ENCODE assay signal across 22 cellular contexts in genomic region chr1:10407201-10407600, GRCh38. TPM values are rescaled to one million over a fixed set of nuclear protein-coding genes. Genes with fewer than 3 reads are reported as not detected.
DNase-seq lines count a peak whose midpoint lies in the region; ATAC-seq, FAIRE-seq and TF ChIP-seq lines count a peak whose summit lies in the region.
"Had no signal": no experiment of that assay in that cellular context is flagged by ENCODE, and none has a peak within 500 bp of the region (broad histone marks: within the 10 kb centered on the region; RNA-seq: fewer than 3 reads in every experiment).

No MANE protein-coding gene starts in this region.

- no peak overlapping the region for H3K4me2 ChIP-seq in K562 (ENCODE audit: insufficient read depth, low read length)

- FAIRE-seq in K562 (lab: Jason Lieb, UNC): no peak
- FAIRE-seq: A204.1, GM12892, GM18507 had no signal

- H3K36me3 Mint-ChIP-seq in nephron progenitor cell (ENCODE audit: low read depth): peaks cover 76% of the 10 kb centered on the region

- intact Hi-C loops in K562 (cut with micrococcal nuclease) (no loop called here), thyroid gland (cut with DNase I) (no loop called here)

- in situ Hi-C loops in K562 (cut with MboI): no loop called here

- no peak for TF ChIP-seq EP300 in K562 (IDR thresholded peaks at IDR 0.05; ENCODE audit: low read length)

- H3K9ac ChIP-seq in K562 (ENCODE audit: insufficient read depth in 1 of 2, low read depth in 2 of 2, low read length in 2 of 2): no peak overlapping the region

- no peaks in the 10 kb centered on the region for H3K4me1 ChIP-seq in HEK293 (ENCODE audit: control insufficient read depth, insufficient read depth, low read length)
- peaks cover 0 to 3% of the 10 kb centered on the region in 2 experiments; a peak in 3 of 5 replicates for H3K4me1 ChIP-seq in K562 (replicated peaks in 1 of 2; ENCODE audit: control insufficient read depth in 2 of 2, insufficient read depth in 2 of 2, low read length in 2 of 2)
- no peaks in the 10 kb centered on the region for H3K4me1 ChIP-seq in thyroid gland
- H3K4me1 ChIP-seq: HAP-1 had no signal

- H3K27me3 ChIP-seq in K562 (ENCODE audit: control insufficient read depth in 2 of 2, insufficient read depth in 2 of 2, low read length in 2 of 2) (no peaks in the 10 kb centered on the region), thyroid gland (no peaks in the 10 kb centered on the region)

- TF ChIP-seq POLR2A in K562 (conservative IDR thresholded peaks at IDR 0.05) (0 out of 2 replicates have a peak, but pooled peaks have one; percentile 57), thyroid gland (IDR thresholded peaks at IDR 0.05) (no peak)

- CTCF ChIA-PET in HEK293 (lab: Yijun Ruan, JAX) (interaction anchor here (0.6 to 0.7 kb wide), 2 partner anchors 70 to 883 kb away, joined by 3 read pairs; no protein-coding TSS in a partner anchor), K562 (lab: Yijun Ruan, JAX; ENCODE audit: low intra/inter-chr PET ratio) (no interaction called here)

- DNase-seq in K562 (ENCODE audit: extremely low read depth in 1 of 4, low spot score in 3 of 4) (no peak), nephron progenitor cell (no peak), mucosa of gallbladder (ENCODE audit: low spot score) (no peak), thyroid gland (no peak), T1000 (lab: John Stamatoyannopoulos, UW) (no peak)
- DNase-seq: AML-193; CD4-positive, alpha-beta memory T cell; DMS153; DMS79; GDM1; IMR-90; KBM-7 had no signal

- H3K9me3 ChIP-seq in HEK293 (ENCODE audit: control insufficient read depth, insufficient read depth, low read depth, low read length): no peaks in the 10 kb centered on the region
- no peaks in the 10 kb centered on the region for H3K9me3 ChIP-seq in K562 (replicated peaks; ENCODE audit: control insufficient read depth, insufficient read depth, low read depth, low read length)
- H3K9me3 ChIP-seq in thyroid gland: no peaks in the 10 kb centered on the region
- H3K9me3 ChIP-seq: HAP-1 had no signal

- H3K36me3 ChIP-seq in HEK293 (ENCODE audit: control insufficient read depth in 2 of 2, insufficient read depth in 1 of 2, low read length in 2 of 2): peaks cover 54 to 99% of the 10 kb centered on the region in 2 experiments
- H3K36me3 ChIP-seq in K562 (ENCODE audit: control insufficient read depth, insufficient read depth, low read length): peaks cover 99% of the 10 kb centered on the region
- peaks cover 68 to 87% of the 10 kb centered on the region in 2 donors for H3K36me3 ChIP-seq in thyroid gland

- POLR2A ChIA-PET in HEK293 (lab: Yijun Ruan, JAX) (interaction anchor here (0.6 kb wide), 1 partner anchor 13 kb away, joined by 4 read pairs; no protein-coding TSS in a partner anchor), K562 (lab: Yijun Ruan, JAX) (interaction anchor here (1.1 to 3.6 kb wide), 4 partner anchors 8 to 88 kb away, joined by 3 to 27 read pairs (median 5); partner anchors contain the start of gene PGD)

- no peak overlapping the region for H2AFZ ChIP-seq in K562 (ENCODE audit: low read depth, low read length)

- H3K4me3 Mint-ChIP-seq in nephron progenitor cell: no peak overlapping the region
- H3K4me3 Mint-ChIP-seq: CD4-positive, alpha-beta memory T cell had no signal

- H3K79me2 ChIP-seq in K562 (ENCODE audit: control insufficient read depth, insufficient read depth, low read length): peaks cover 11% of the 10 kb centered on the region

- H3K9me1 ChIP-seq in K562 (ENCODE audit: control insufficient read depth, insufficient read depth, low read length): no peaks in the 10 kb centered on the region

- no peaks in the 10 kb centered on the region for H3K4me1 Mint-ChIP-seq in nephron progenitor cell
- H3K4me1 Mint-ChIP-seq: CD4-positive, alpha-beta memory T cell had no signal

- no peak for TF ChIP-seq CTCF in HEK293 (tag by site-specific recombination; IDR thresholded peaks at IDR 0.05)
- no peak for TF ChIP-seq CTCF in K562 (IDR thresholded peaks at IDR 0.05 in 2 of 3, conservative IDR thresholded peaks at IDR 0.05 in 1 of 3; ENCODE audit: insufficient read depth in 2 of 3, low read depth in 1 of 3, low read length in 3 of 3)
- TF ChIP-seq CTCF in nephron progenitor cell (IDR thresholded peaks at IDR 0.05): no peak
- TF ChIP-seq CTCF in thyroid gland (IDR thresholded peaks at IDR 0.05): no peak

- WGBS in K562 (ENCODE audit: insufficient coverage, low coverage, missing lambda C conversion rate): 89% methylated on average over 2 of the region's 2 CpGs
- 92 to 100% methylated on average over 1 to 2 of the region's 2 CpGs for WGBS in thyroid gland, 2 donors

- ATAC-seq in K562 (no peak), HG02981 (IDR thresholded peaks at IDR 0.05; ENCODE audit: unreplicated experiment) (no peak)

- no peaks in the 10 kb centered on the region for H3K27me3 Mint-ChIP-seq in nephron progenitor cell (ENCODE audit: low read depth, poor library complexity)
- H3K27me3 Mint-ChIP-seq: CD4-positive, alpha-beta memory T cell had no signal

- H3K27ac ChIP-seq in HEK293 (ENCODE audit: extremely low read depth, low read depth, low read length): no peak overlapping the region
- no peak overlapping the region for H3K27ac ChIP-seq in K562 (ENCODE audit: extremely low read depth, low read depth, low read length)
- H3K27ac ChIP-seq in thyroid gland: no peak overlapping the region
- H3K27ac ChIP-seq: C4-2B, HL-60 had no signal

- no TSS peak for BruUV-seq in K562 (replicated peaks; lab: Mats Ljungman, UMichigan)

- peak overlapping the region; percentile 48 for H3K27ac Mint-ChIP-seq in nephron progenitor cell

- H3K9me3 Mint-ChIP-seq in nephron progenitor cell: no peaks in the 10 kb centered on the region
- H3K9me3 Mint-ChIP-seq: CD4-positive, alpha-beta memory T cell had no signal

- TF ChIP-seq RAD21 in K562 (CRISPR knock-in tag; conservative IDR thresholded peaks at IDR 0.05 in 1 of 2, IDR thresholded peaks at IDR 0.05 in 1 of 2): no peak

- H4K20me1 ChIP-seq in K562 (replicated peaks; ENCODE audit: control insufficient read depth, insufficient read depth, low read length): no peaks in the 10 kb centered on the region

- H3K4me3 ChIP-seq in HEK293 (ENCODE audit: low read depth, low read length) (no peak overlapping the region), K562 (no peak overlapping the region), thyroid gland (replicated peaks in 1 of 3) (no peak overlapping the region)
- H3K4me3 ChIP-seq: HAP-1 had no signal

RNA-seq across cellular contexts. Expression of gene PGD, which starts 8.3 kb away (rescaled TPM):
- total RNA-seq in K562 (2011; cell fraction: chromatin; rRNA removed; ENCODE audit: low replicate concordance): 148 and 225 TPM in 2 replicates
- total RNA-seq in K562 (2011; cell fraction: nucleolus; rRNA removed): 169 and 177 TPM in 2 replicates
- 160 and 163 TPM in 2 replicates for total RNA-seq in K562 (2011; cell fraction: nucleoplasm; rRNA removed)
- total RNA-seq in K562 (2014; rRNA removed) (239 and 254 TPM in 2 replicates), K562 (2014; rRNA removed; fragmentation: Illumina TruSeq; extraction: Trizol) (152 and 177 TPM in 2 replicates), K562 (2015; rRNA removed; fragmentation: Illumina TruSeq; extraction: Trizol) (191 and 200 TPM in 2 replicates), K562 (2021) (339 and 353 TPM in 2 replicates), mucosa of gallbladder (165 TPM), thyroid gland (100 to 1,000 TPM; 153 to 357 (median 196) TPM)
- polyA plus RNA-seq in K562 (2011; rRNA removed) (185 and 229 TPM in 2 replicates), K562 (2014; fragmentation: Illumina TruSeq; extraction: Trizol) (402 and 513 TPM in 2 replicates), K562 (2014; fragmentation: Nextera tagmentation; extraction: Ambion mirVana) (100 to 1,000 TPM; 292 to 542 TPM), K562 (2014; rRNA removed) (257 and 270 TPM in 2 replicates)
- 256 and 298 TPM in 2 replicates for polyA plus RNA-seq in K562 (2011; cell fraction: cytosol; rRNA removed)
- polyA plus RNA-seq in K562 (2011; cell fraction: nucleus; rRNA removed): 137 and 184 TPM in 2 replicates
- 387 and 522 TPM in 2 replicates for polyA plus RNA-seq in K562 (2012)
- 230 and 264 TPM in 2 replicates for polyA minus RNA-seq in K562 (2011; rRNA and poly(A)+ RNA removed)
- 167 and 254 TPM in 2 replicates for polyA minus RNA-seq in K562 (2011; cell fraction: cytosol; rRNA and poly(A)+ RNA removed)
- polyA minus RNA-seq in K562 (2011; cell fraction: nucleus; rRNA and poly(A)+ RNA removed): 47.3 and 81.1 TPM in 2 replicates

RNA-seq across cellular contexts. Expression of gene CENPS, which starts 23.0 kb away (rescaled TPM):
- total RNA-seq in K562 (2011; cell fraction: chromatin; rRNA removed; ENCODE audit: low replicate concordance): 7.7 and 8.5 TPM in 2 replicates
- total RNA-seq in K562 (2011; cell fraction: nucleolus; rRNA removed): 5.1 and 5.8 TPM in 2 replicates
- 6.0 and 8.2 TPM in 2 replicates for total RNA-seq in K562 (2011; cell fraction: nucleoplasm; rRNA removed)
- total RNA-seq in K562 (2014; rRNA removed) (21.7 and 24.0 TPM in 2 replicates), K562 (2014; rRNA removed; fragmentation: Illumina TruSeq; extraction: Trizol) (31.8 and 33.4 TPM in 2 replicates), K562 (2015; rRNA removed; fragmentation: Illumina TruSeq; extraction: Trizol) (26.7 and 31.3 TPM in 2 replicates), K562 (2021) (27.1 and 28.9 TPM in 2 replicates), mucosa of gallbladder (27.9 TPM), thyroid gland (10 to 100 TPM in 2 of 4 donors, 1 to 10 TPM in 2; 5.8 to 22.4 (median 11.4) TPM)
- polyA plus RNA-seq in K562 (2011; rRNA removed) (12.6 and 14.0 TPM in 2 replicates), K562 (2014; fragmentation: Illumina TruSeq; extraction: Trizol) (26.0 and 26.3 TPM in 2 replicates), K562 (2014; fragmentation: Nextera tagmentation; extraction: Ambion mirVana) (10 to 100 TPM; 10.2 to 16.4 TPM), K562 (2014; rRNA removed) (20.5 and 36.0 TPM in 2 replicates)
- polyA plus RNA-seq in K562 (2011; cell fraction: cytosol; rRNA removed): 9.0 and 12.0 TPM in 2 replicates
- 4.9 and 6.3 TPM in 2 replicates for polyA plus RNA-seq in K562 (2011; cell fraction: nucleus; rRNA removed)
- 29.5 and 36.6 TPM in 2 replicates for polyA plus RNA-seq in K562 (2012)
- polyA minus RNA-seq in K562 (2011; rRNA and poly(A)+ RNA removed): 4.9 and 5.4 TPM in 2 replicates
- 2.4 and 4.5 TPM in 2 replicates for polyA minus RNA-seq in K562 (2011; cell fraction: cytosol; rRNA and poly(A)+ RNA removed)
- 3.0 and 6.7 TPM in 2 replicates for polyA minus RNA-seq in K562 (2011; cell fraction: nucleus; rRNA and poly(A)+ RNA removed)

RNA-seq across cellular contexts. Expression of gene CORT, which starts 42.6 kb away (rescaled TPM):
- 0.51 and 1.1 TPM in 2 replicates for total RNA-seq in K562 (2011; cell fraction: chromatin; rRNA removed; ENCODE audit: low replicate concordance)
- total RNA-seq in K562 (2011; cell fraction: nucleolus; rRNA removed): 0.53 and 1.0 TPM in 2 replicates
- 1.0 and 1.3 TPM in 2 replicates for total RNA-seq in K562 (2011; cell fraction: nucleoplasm; rRNA removed)
- total RNA-seq in K562 (2014; rRNA removed) (0.29 TPM in 1 of 2 replicates, not detected in the other), K562 (2014; rRNA removed; fragmentation: Illumina TruSeq; extraction: Trizol) (0.11 and 0.19 TPM in 2 replicates), K562 (2015; rRNA removed; fragmentation: Illumina TruSeq; extraction: Trizol) (0.34 and 0.54 TPM in 2 replicates), K562 (2021) (0.51 TPM in 1 of 2 replicates, not detected in the other), mucosa of gallbladder (0.66 TPM), thyroid gland (under 1 TPM in 2 of 4 donors, not detected in 2; 0.54 to 0.89 TPM)
- polyA plus RNA-seq in K562 (2011; rRNA removed) (not detected in 2 replicates), K562 (2014; fragmentation: Illumina TruSeq; extraction: Trizol) (0.15 TPM in 2 replicates), K562 (2014; fragmentation: Nextera tagmentation; extraction: Ambion mirVana) (not detected), K562 (2014; rRNA removed) (0.08 TPM in 1 of 2 replicates, not detected in the other)
- polyA plus RNA-seq in K562 (2011; cell fraction: cytosol; rRNA removed): not detected in 2 replicates
- 0.37 TPM in 1 of 2 replicates, not detected in the other for polyA plus RNA-seq in K562 (2011; cell fraction: nucleus; rRNA removed)
- polyA plus RNA-seq in K562 (2012): 0.16 and 0.42 TPM in 2 replicates
- polyA minus RNA-seq in K562 (2011; rRNA and poly(A)+ RNA removed): not detected in 2 replicates
- polyA minus RNA-seq in K562 (2011; cell fraction: cytosol; rRNA and poly(A)+ RNA removed): not detected in 2 replicates
- not detected in 2 replicates for polyA minus RNA-seq in K562 (2011; cell fraction: nucleus; rRNA and poly(A)+ RNA removed)
- total RNA-seq: CD4-positive, alpha-beta memory T cell; HT1080; IMR-90 had no signal
- polyA plus RNA-seq: BJ; CD4-positive, alpha-beta memory T cell had no signal

Comparison
In these comparisons a context has a peak if more than half of its experiments do, and no peak if none do; other contexts are left out.
1. Of the 44 proteins assayed by ChIP-seq in both K562 and HEK293: peak only in K562: none; only in HEK293: none; in both: ZNF121; in neither: 43.